Comparison of ENCODE assay signal across 16 cellular contexts in genomic region chr12:66662179-66662578, GRCh38. TPM values are rescaled to one million over a fixed set of nuclear protein-coding genes. Genes with fewer than 3 reads are reported as not detected.
A peak's percentile ranks its signal among the peaks of the same experiment; 100 is the strongest.
DNase-seq lines count a peak whose midpoint lies in the region; ATAC-seq and TF ChIP-seq lines count a peak whose summit lies in the region.
"Had no signal": no experiment of that assay in that cellular context is flagged by ENCODE, and none has a peak within 500 bp of the region (broad histone marks: within the 10 kb centered on the region; RNA-seq: fewer than 3 reads in every experiment).

No MANE protein-coding gene starts in this region.

- intact Hi-C loops in activated B cell treated with CpG ODN at 0.5 μM for 24 hours (cut with micrococcal nuclease), result loop anchor here (1.0 to 10.0 kb wide), 6 partner anchors 21 to 1497 kb away; partner anchors contain the start of genes HELB, LEMD3 and TMBIM4
- intact Hi-C loops in naive thymus-derived CD4-positive, alpha-beta T cell (cut with micrococcal nuclease), result no loop called here

- POLR2A ChIA-PET in activated B cell treated with CpG ODN at 0.5 μM for 24 hours (lab: Charles Lee), result interaction anchor here (1.0 to 2.0 kb wide), 2 partner anchors 20 to 359 kb away, joined by 5 to 10 read pairs; no protein-coding TSS in a partner anchor
- POLR2A ChIA-PET in naive thymus-derived CD4-positive, alpha-beta T cell (lab: Charles Lee), result no interaction called here

- no peaks in the 10 kb centered on the region for H3K36me3 ChIP-seq in naive thymus-derived CD4-positive, alpha-beta T cell (ENCODE audit: control insufficient read depth in 2 of 3, insufficient read depth in 3 of 3, low read length in 3 of 3)
- H3K36me3 ChIP-seq: stomach, vagina had no signal

- no peaks in the 10 kb centered on the region for H3K9me3 Mint-ChIP-seq in activated B cell treated with CpG ODN at 0.5 μM for 24 hours
- no peaks in the 10 kb centered on the region for H3K9me3 Mint-ChIP-seq in naive thymus-derived CD4-positive, alpha-beta T cell
- H3K9me3 Mint-ChIP-seq: activated CD4-positive, alpha-beta T cell treated with anti-CD3 and anti-CD28 coated beads, Interleukin-2, amount 10 ng/mL, durations not matched to agents 24 days and 14 days had no signal

- ATAC-seq in activated B cell treated with CpG ODN at 0.5 μM for 24 hours (ENCODE audit: low read depth) (peak; percentile 95), HG03439 (IDR thresholded peaks at IDR 0.05; ENCODE audit: unreplicated experiment) (no peak)
- peak; percentile 38 for ATAC-seq in naive thymus-derived CD4-positive, alpha-beta T cell
- ATAC-seq: left lobe of liver had no signal

- no peaks in the 10 kb centered on the region for H3K27me3 ChIP-seq in naive thymus-derived CD4-positive, alpha-beta T cell (ENCODE audit: control insufficient read depth in 2 of 2, insufficient read depth in 2 of 2, low read length in 2 of 2)
- H3K27me3 ChIP-seq: stomach, vagina had no signal

- DNase-seq in GM13976 (ENCODE audit: low spot score), result peak; percentile 11
- DNase-seq in HPDE6-E6E7 (ENCODE audit: extremely low spot score), result peak; percentile 27
- DNase-seq in activated B cell treated with CpG ODN at 0.5 μM for 24 hours, result no peak
- DNase-seq in naive thymus-derived CD4-positive, alpha-beta T cell, result no peak
- DNase-seq in ecto neural progenitor cell (ENCODE audit: low spot score), result no peak
- DNase-seq in RKO (ENCODE audit: low spot score), result no peak
- DNase-seq in T-helper 2 cell, result no peak
- DNase-seq: activated CD4-positive, alpha-beta T cell treated with anti-CD3 and anti-CD28 coated beads, Interleukin-2, amount 10 ng/mL, durations not matched to agents 24 days and 14 days; posterior cingulate gyrus; SHP77; stimulated activated CD4-positive, alpha-beta T cell treated with anti-CD3 and anti-CD28 coated beads, Interleukin-12 subunit alpha, Interleukin-12 subunit beta, amount 100 ng/mL, for 4 hours; stomach had no signal

- in situ Hi-C loops in GM13976 (cut with MboI; ENCODE audit: low sequenced_read_pairs, unreplicated experiment), result no loop called here

- no peaks in the 10 kb centered on the region for H3K9me3 ChIP-seq in naive thymus-derived CD4-positive, alpha-beta T cell (ENCODE audit: control insufficient read depth in 2 of 3, low read length in 3 of 3)
- H3K9me3 ChIP-seq: stomach, vagina had no signal

- H3K27ac ChIP-seq in naive thymus-derived CD4-positive, alpha-beta T cell (ENCODE audit: low read depth, low read length), result no peak overlapping the region
- H3K27ac ChIP-seq: stomach, vagina had no signal

- no peak for TF ChIP-seq CTCF in GM13976 (IDR thresholded peaks at IDR 0.05; ENCODE audit: borderline replicate concordance, control extremely low read depth, extremely low read depth, insufficient read depth, missing control alignments)
- TF ChIP-seq CTCF in activated B cell treated with CpG ODN at 0.5 μM for 24 hours (IDR thresholded peaks at IDR 0.05), result no peak

- CTCF ChIA-PET in activated B cell treated with CpG ODN at 0.5 μM for 24 hours (lab: Charles Lee), result interaction anchor here (1.3 kb wide), 1 partner anchor 31 kb away, joined by 3 read pairs; no protein-coding TSS in a partner anchor
- CTCF ChIA-PET in naive thymus-derived CD4-positive, alpha-beta T cell (lab: Charles Lee), result no interaction called here

- no peaks in the 10 kb centered on the region for H3K27me3 Mint-ChIP-seq in activated B cell treated with CpG ODN at 0.5 μM for 24 hours
- peaks cover 0 to 30% (median 19%) of the 10 kb centered on the region in 5 donors for H3K27me3 Mint-ChIP-seq in naive thymus-derived CD4-positive, alpha-beta T cell

- H3K36me3 Mint-ChIP-seq in activated B cell treated with CpG ODN at 0.5 μM for 24 hours (ENCODE audit: low read depth), result no peaks in the 10 kb centered on the region
- H3K36me3 Mint-ChIP-seq in naive thymus-derived CD4-positive, alpha-beta T cell, result no peaks in the 10 kb centered on the region

- peaks cover 45% of the 10 kb centered on the region for H3K4me1 Mint-ChIP-seq in activated B cell treated with CpG ODN at 0.5 μM for 24 hours
- H3K4me1 Mint-ChIP-seq in naive thymus-derived CD4-positive, alpha-beta T cell, result no peaks in the 10 kb centered on the region
- H3K4me1 Mint-ChIP-seq: activated CD4-positive, alpha-beta T cell treated with anti-CD3 and anti-CD28 coated beads, Interleukin-2, amount 10 ng/mL, durations not matched to agents 24 days and 14 days had no signal

- peak overlapping the region; percentile 50 for H3K4me3 Mint-ChIP-seq in activated B cell treated with CpG ODN at 0.5 μM for 24 hours
- no peak overlapping the region for H3K4me3 Mint-ChIP-seq in naive thymus-derived CD4-positive, alpha-beta T cell
- H3K4me3 Mint-ChIP-seq: activated CD4-positive, alpha-beta T cell treated with anti-CD3 and anti-CD28 coated beads, Interleukin-2, amount 10 ng/mL, durations not matched to agents 24 days and 14 days; activated naive CD8-positive, alpha-beta T cell had no signal

- H3K4me1 ChIP-seq in naive thymus-derived CD4-positive, alpha-beta T cell (ENCODE audit: control insufficient read depth in 2 of 2, insufficient read depth in 2 of 2, low read length in 2 of 2), result no peaks in the 10 kb centered on the region
- H3K4me1 ChIP-seq: vagina had no signal

- no peak overlapping the region for H3K4me3 ChIP-seq in naive thymus-derived CD4-positive, alpha-beta T cell (ENCODE audit: low read length)
- H3K4me3 ChIP-seq: stomach, vagina had no signal

- peak overlapping the region; percentile 69 for H3K27ac Mint-ChIP-seq in activated B cell treated with CpG ODN at 0.5 μM for 24 hours
- H3K27ac Mint-ChIP-seq in naive thymus-derived CD4-positive, alpha-beta T cell, result no peak overlapping the region
- H3K27ac Mint-ChIP-seq: activated CD4-positive, alpha-beta T cell treated with anti-CD3 and anti-CD28 coated beads, Interleukin-2, amount 10 ng/mL, durations not matched to agents 24 days and 14 days; activated naive CD8-positive, alpha-beta T cell had no signal

RNA-seq across cellular contexts. Expression of gene GRIP1, which starts 16.7 kb away (rescaled TPM):
- 0.49 and 0.54 TPM in 2 replicates for total RNA-seq in activated B cell treated with CpG ODN at 0.5 μM for 24 hours
- total RNA-seq in naive thymus-derived CD4-positive, alpha-beta T cell, result 1 to 10 TPM in 4 of 5 experiments, under 1 TPM in 1; 0.34 to 6.5 (median 3.7) TPM
- under 1 TPM; 0.25 to 0.58 TPM for polyA plus RNA-seq in naive thymus-derived CD4-positive, alpha-beta T cell

Comparison
In these comparisons a context has a peak if more than half of its experiments do, and no peak if none do; other contexts are left out.
1. DNase-seq: peak in GM13976 (single experiment) and HPDE6-E6E7 (single experiment); none in activated B cell treated with CpG ODN at 0.5 μM for 24 hours (single experiment), naive thymus-derived CD4-positive, alpha-beta T cell (0 of 9), ecto neural progenitor cell (single experiment), RKO (single experiment) and T-helper 2 cell (0 of 5).